In genomic region chr18:50069422-50069821, GRCh38 we compare ENCODE assay signal across 8 cellular contexts.
"Had no signal": no experiment of that assay in that cellular context is flagged by ENCODE, and none has a peak within 500 bp of the region (broad histone marks: within the 10 kb centered on the region; RNA-seq: fewer than 3 reads in every experiment).

No MANE protein-coding gene starts in this region.

- H3K27ac Mint-ChIP-seq: IgD-negative memory B cell had no signal

- FAIRE-seq: HTR-8/SVneo, K562 had no signal

- H3K4me3 ChIP-seq: K562 had no signal

- H3K4me3 Mint-ChIP-seq: IgD-negative memory B cell had no signal

- H3K27ac ChIP-seq: HL-60, KMS-11 had no signal

- H3K9ac ChIP-seq: KMS-11 had no signal

- H3K4me2 ChIP-seq: KMS-11 had no signal

- ATAC-seq: K562 had no signal

- DNase-seq: IMR-90, KBM-7, KG1 had no signal
